In the genomic region with DNA sequence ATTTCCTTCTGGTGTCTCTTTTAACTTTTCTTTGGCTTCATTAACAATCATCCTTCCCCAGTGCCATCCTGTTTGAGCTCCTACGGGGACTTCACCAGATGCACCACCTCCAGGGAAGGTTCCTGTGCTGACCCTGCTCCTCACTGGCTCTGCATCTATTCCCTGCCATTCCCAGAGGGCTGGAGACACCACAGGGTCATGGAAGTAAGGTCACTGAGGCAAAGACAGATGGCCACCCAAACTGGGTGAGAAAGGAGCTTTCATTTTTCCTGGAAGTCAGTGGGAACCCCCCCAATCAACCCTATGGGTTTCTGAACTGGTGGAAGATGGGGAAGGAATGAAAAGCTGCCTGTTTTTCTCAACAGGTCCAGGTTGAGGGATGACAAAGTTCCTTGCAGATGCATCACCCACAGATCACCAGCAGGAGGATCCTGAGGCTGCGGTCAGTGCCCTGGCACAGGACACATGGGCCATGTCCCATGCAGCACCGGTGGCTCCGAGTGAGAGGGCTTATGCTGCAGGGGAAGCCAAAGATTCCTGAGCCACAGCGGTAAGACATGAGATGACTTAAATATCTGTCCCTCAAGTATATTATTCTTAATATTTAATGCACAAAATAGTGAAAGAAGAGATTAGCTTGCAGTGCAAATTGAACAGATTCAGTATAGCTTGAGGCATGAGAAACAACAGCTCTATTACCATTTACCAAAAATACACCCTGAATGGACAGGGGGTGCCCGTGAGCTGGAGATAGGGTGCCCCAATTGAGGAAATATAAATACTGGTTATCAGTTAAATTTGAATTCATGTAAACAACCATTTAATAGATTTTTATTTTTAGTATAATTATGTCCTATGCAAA, we compare ENCODE assay signal across 1 cellular context.
TF ChIP-seq lines count a peak whose summit lies in the region.

No MANE protein-coding gene starts in this region.

TF ChIP-seq in WTC11, 78 proteins besides CTCF, POLR2A, EP300 and RAD21 (continued from another document):
- no peak for TF ChIP-seq ZBTB21 (CRISPR knock-in tag; IDR thresholded peaks at IDR 0.05; ENCODE audit: borderline replicate concordance)
- no peak for TF ChIP-seq ZNF423 (CRISPR knock-in tag; IDR thresholded peaks at IDR 0.05)
- TF ChIP-seq CBFB (CRISPR knock-in tag; IDR thresholded peaks at IDR 0.05; ENCODE audit: low read depth): no peak
- TF ChIP-seq, protein P1, sequence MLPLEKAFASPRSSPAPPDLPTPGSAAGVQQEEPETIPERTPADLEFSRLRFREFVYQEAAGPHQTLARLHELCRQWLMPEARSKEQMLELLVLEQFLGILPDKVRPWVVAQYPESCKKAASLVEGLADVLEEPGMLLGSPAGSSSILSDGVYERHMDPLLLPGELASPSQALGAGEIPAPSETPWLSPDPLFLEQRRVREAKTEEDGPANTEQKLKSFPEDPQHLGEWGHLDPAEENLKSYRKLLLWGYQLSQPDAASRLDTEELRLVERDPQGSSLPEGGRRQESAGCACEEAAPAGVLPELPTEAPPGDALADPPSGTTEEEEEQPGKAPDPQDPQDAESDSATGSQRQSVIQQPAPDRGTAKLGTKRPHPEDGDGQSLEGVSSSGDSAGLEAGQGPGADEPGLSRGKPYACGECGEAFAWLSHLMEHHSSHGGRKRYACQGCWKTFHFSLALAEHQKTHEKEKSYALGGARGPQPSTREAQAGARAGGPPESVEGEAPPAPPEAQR (CRISPR knock-in tag; IDR thresholded peaks at IDR 0.05): no peak
- no peak for TF ChIP-seq ZNF317 (CRISPR knock-in tag; IDR thresholded peaks at IDR 0.05; ENCODE audit: borderline replicate concordance, low read depth)
- TF ChIP-seq SOX15 (CRISPR knock-in tag; IDR thresholded peaks at IDR 0.05): no peak
- no peak for TF ChIP-seq ZNF671 (CRISPR knock-in tag; IDR thresholded peaks at IDR 0.05)
- TF ChIP-seq, protein P2, sequence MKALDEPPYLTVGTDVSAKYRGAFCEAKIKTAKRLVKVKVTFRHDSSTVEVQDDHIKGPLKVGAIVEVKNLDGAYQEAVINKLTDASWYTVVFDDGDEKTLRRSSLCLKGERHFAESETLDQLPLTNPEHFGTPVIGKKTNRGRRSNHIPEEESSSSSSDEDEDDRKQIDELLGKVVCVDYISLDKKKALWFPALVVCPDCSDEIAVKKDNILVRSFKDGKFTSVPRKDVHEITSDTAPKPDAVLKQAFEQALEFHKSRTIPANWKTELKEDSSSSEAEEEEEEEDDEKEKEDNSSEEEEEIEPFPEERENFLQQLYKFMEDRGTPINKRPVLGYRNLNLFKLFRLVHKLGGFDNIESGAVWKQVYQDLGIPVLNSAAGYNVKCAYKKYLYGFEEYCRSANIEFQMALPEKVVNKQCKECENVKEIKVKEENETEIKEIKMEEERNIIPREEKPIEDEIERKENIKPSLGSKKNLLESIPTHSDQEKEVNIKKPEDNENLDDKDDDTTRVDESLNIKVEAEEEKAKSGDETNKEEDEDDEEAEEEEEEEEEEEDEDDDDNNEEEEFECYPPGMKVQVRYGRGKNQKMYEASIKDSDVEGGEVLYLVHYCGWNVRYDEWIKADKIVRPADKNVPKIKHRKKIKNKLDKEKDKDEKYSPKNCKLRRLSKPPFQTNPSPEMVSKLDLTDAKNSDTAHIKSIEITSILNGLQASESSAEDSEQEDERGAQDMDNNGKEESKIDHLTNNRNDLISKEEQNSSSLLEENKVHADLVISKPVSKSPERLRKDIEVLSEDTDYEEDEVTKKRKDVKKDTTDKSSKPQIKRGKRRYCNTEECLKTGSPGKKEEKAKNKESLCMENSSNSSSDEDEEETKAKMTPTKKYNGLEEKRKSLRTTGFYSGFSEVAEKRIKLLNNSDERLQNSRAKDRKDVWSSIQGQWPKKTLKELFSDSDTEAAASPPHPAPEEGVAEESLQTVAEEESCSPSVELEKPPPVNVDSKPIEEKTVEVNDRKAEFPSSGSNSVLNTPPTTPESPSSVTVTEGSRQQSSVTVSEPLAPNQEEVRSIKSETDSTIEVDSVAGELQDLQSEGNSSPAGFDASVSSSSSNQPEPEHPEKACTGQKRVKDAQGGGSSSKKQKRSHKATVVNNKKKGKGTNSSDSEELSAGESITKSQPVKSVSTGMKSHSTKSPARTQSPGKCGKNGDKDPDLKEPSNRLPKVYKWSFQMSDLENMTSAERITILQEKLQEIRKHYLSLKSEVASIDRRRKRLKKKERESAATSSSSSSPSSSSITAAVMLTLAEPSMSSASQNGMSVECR (CRISPR knock-in tag; IDR thresholded peaks at IDR 0.05; ENCODE audit: borderline replicate concordance): no peak
